Comparison of ENCODE assay signal across 11 cellular contexts in the genomic region with DNA sequence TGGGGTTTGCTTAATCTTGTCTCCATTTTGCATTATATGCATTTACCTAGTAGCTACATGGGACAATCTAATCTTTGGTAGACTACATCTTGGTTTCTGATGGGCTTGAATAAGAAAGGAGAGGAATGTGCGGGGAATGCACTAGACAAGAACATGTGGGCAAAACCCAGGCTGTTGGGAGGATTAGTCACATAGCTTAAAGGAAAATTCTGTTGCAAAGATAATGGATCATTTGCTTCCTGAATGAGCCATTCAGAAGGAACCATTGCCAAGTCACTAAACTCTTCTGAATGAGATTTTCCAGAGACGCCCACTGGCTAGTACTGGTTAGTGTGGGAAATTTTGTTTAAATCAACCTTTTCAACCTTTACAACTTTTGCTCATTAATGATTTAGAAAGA.
DNase-seq lines count a peak whose midpoint lies in the region; ATAC-seq and TF ChIP-seq lines count a peak whose summit lies in the region.
"Had no signal": no experiment of that assay in that cellular context is flagged by ENCODE, and none has a peak within 500 bp of the region (broad histone marks: within the 10 kb centered on the region; RNA-seq: fewer than 3 reads in every experiment).

No MANE protein-coding gene starts in this region.

- no peak overlapping the region for H3K27ac Mint-ChIP-seq in activated T-helper 17 cell treated with anti-CD3 and anti-CD28 coated beads, Interleukin-2, amount 50 U/mL, for 72 hours
- no peak overlapping the region for H3K27ac Mint-ChIP-seq in immature natural killer cell
- H3K27ac Mint-ChIP-seq: activated naive CD8-positive, alpha-beta T cell treated with anti-CD3 and anti-CD28 coated beads, Interleukin-2, amount 10 ng/mL, durations not matched to agents 7 days and 5 days had no signal

- ATAC-seq in activated T-helper 17 cell treated with anti-CD3 and anti-CD28 coated beads, Interleukin-2, amount 50 U/mL, for 72 hours (replicated peaks), result no peak

- BruUV-seq in A673 (replicated peaks; lab: Mats Ljungman, UMichigan), result no TSS peak

- H3K27me3 ChIP-seq in A673 (replicated peaks; ENCODE audit: insufficient read depth, low read depth, low read length, poor library complexity), result no peaks in the 10 kb centered on the region
- H3K27me3 ChIP-seq in sigmoid colon, result no peaks in the 10 kb centered on the region
- H3K27me3 ChIP-seq: heart right ventricle had no signal

- peaks cover 17% of the 10 kb centered on the region for H3K27me3 Mint-ChIP-seq in activated T-helper 17 cell treated with anti-CD3 and anti-CD28 coated beads, Interleukin-2, amount 50 U/mL, for 72 hours
- peaks cover 2 to 3% (median 3%) of the 10 kb centered on the region in 3 donors for H3K27me3 Mint-ChIP-seq in immature natural killer cell (ENCODE audit: low read depth in 3 of 3)

- H3K36me3 Mint-ChIP-seq in activated T-helper 17 cell treated with anti-CD3 and anti-CD28 coated beads, Interleukin-2, amount 50 U/mL, for 72 hours (ENCODE audit: low read depth), result no peaks in the 10 kb centered on the region
- no peaks in the 10 kb centered on the region for H3K36me3 Mint-ChIP-seq in immature natural killer cell
- H3K36me3 Mint-ChIP-seq: activated naive CD8-positive, alpha-beta T cell treated with anti-CD3 and anti-CD28 coated beads, Interleukin-2, amount 10 ng/mL, durations not matched to agents 7 days and 5 days had no signal

- H3K4me3 ChIP-seq in A673 (ENCODE audit: low read depth, low read length, poor library complexity, severe bottlenecking) (no peak overlapping the region), sigmoid colon (no peak overlapping the region)
- H3K4me3 ChIP-seq: heart right ventricle had no signal

- H3K9me3 ChIP-seq in A673 (ENCODE audit: low read depth, low read length, poor library complexity, severe bottlenecking) (no peaks in the 10 kb centered on the region), sigmoid colon (no peaks in the 10 kb centered on the region)
- H3K9me3 ChIP-seq: heart right ventricle had no signal

- no peak overlapping the region for H3K4me3 Mint-ChIP-seq in activated T-helper 17 cell treated with anti-CD3 and anti-CD28 coated beads, Interleukin-2, amount 50 U/mL, for 72 hours
- H3K4me3 Mint-ChIP-seq in immature natural killer cell, result no peak overlapping the region
- H3K4me3 Mint-ChIP-seq: activated naive CD8-positive, alpha-beta T cell treated with anti-CD3 and anti-CD28 coated beads, Interleukin-2, amount 10 ng/mL, durations not matched to agents 7 days and 5 days had no signal

- 79 to 85% methylated on average over 2 of the region's 2 CpGs for WGBS in sigmoid colon, 2 donors

- CTCF ChIA-PET in A673 (lab: Charles Lee), result interaction anchor here (0.6 kb wide), 1 partner anchor 54 kb away, joined by 5 read pairs; no protein-coding TSS in a partner anchor

- TF ChIP-seq CTCF in A673 (conservative IDR thresholded peaks at IDR 0.05; ENCODE audit: low read depth, low read length) (no peak), sigmoid colon (IDR thresholded peaks at IDR 0.05) (no peak)

- peak; percentile 89 for DNase-seq in A673 (ENCODE audit: low spot score)
- DNase-seq in HS-27A (ENCODE audit: low read depth), result peak; percentile 3
- DNase-seq in astrocyte of the hippocampus (ENCODE audit: low read depth, low spot score), result peak; percentile 88
- DNase-seq in islet precursor cell, result peak; percentile 79
- no peak for DNase-seq in immature natural killer cell
- no peak for DNase-seq in sigmoid colon
- no peak for DNase-seq in germinal center (ENCODE audit: low spot score)
- DNase-seq: activated CD4-positive, alpha-beta T cell treated with anti-CD3 and anti-CD28 coated beads, Interleukin-2, amount 50 U/mL, for 48 hours; activated naive CD8-positive, alpha-beta T cell treated with anti-CD3 and anti-CD28 coated beads, Interleukin-2, amount 10 ng/mL, durations not matched to agents 7 days and 5 days; heart right ventricle had no signal

- POLR2A ChIA-PET in A673 (lab: Charles Lee; ENCODE audit: low non-redundant PET), result no interaction called here

- H3K36me3 ChIP-seq in A673 (ENCODE audit: insufficient read depth, low read length, poor library complexity, severe bottlenecking) (no peaks in the 10 kb centered on the region), sigmoid colon (no peaks in the 10 kb centered on the region)
- H3K36me3 ChIP-seq: heart right ventricle had no signal

- no peak for TF ChIP-seq POLR2A in sigmoid colon (IDR thresholded peaks at IDR 0.05)

- peaks cover 36% of the 10 kb centered on the region for H3K4me1 ChIP-seq in A673 (ENCODE audit: insufficient read depth, low read length, poor library complexity, severe bottlenecking)
- peaks cover 0 to 6% (median 0%) of the 10 kb centered on the region in 4 donors for H3K4me1 ChIP-seq in sigmoid colon

- no peaks in the 10 kb centered on the region for H3K9me3 Mint-ChIP-seq in activated T-helper 17 cell treated with anti-CD3 and anti-CD28 coated beads, Interleukin-2, amount 50 U/mL, for 72 hours
- H3K9me3 Mint-ChIP-seq in immature natural killer cell, result no peaks in the 10 kb centered on the region
- H3K9me3 Mint-ChIP-seq: activated naive CD8-positive, alpha-beta T cell treated with anti-CD3 and anti-CD28 coated beads, Interleukin-2, amount 10 ng/mL, durations not matched to agents 7 days and 5 days had no signal

- H3K4me1 Mint-ChIP-seq in activated T-helper 17 cell treated with anti-CD3 and anti-CD28 coated beads, Interleukin-2, amount 50 U/mL, for 72 hours, result no peaks in the 10 kb centered on the region
- H3K4me1 Mint-ChIP-seq in immature natural killer cell, result no peaks in the 10 kb centered on the region
- H3K4me1 Mint-ChIP-seq: activated naive CD8-positive, alpha-beta T cell treated with anti-CD3 and anti-CD28 coated beads, Interleukin-2, amount 10 ng/mL, durations not matched to agents 7 days and 5 days had no signal

- intact Hi-C loops in A673 (cut with micrococcal nuclease; ENCODE audit: unreplicated experiment) (loop anchor here (5.0 kb wide), 1 partner anchor 82 kb away; no protein-coding TSS in a partner anchor), sigmoid colon (cut with DNase I) (loop anchor here (5.0 kb wide), 2 partner anchors 87 to 167 kb away; partner anchors contain the start of genes OSBPL6 and RBM45)

- H3K27ac ChIP-seq in A673 (ENCODE audit: low read depth, low read length, poor library complexity, severe bottlenecking), result peak overlapping the region; percentile 73
- no peak overlapping the region for H3K27ac ChIP-seq in sigmoid colon
- H3K27ac ChIP-seq: heart right ventricle had no signal

- no peak for TF ChIP-seq EP300 in sigmoid colon (IDR thresholded peaks at IDR 0.05)

Comparison
In these comparisons a context has a peak if more than half of its experiments do, and no peak if none do; other contexts are left out.
1. DNase-seq: peak in A673 (single experiment), HS-27A (single experiment), astrocyte of the hippocampus (single experiment) and islet precursor cell (single experiment); none in immature natural killer cell (0 of 3), sigmoid colon (single experiment) and germinal center (single experiment).